11 cellular contexts compared by ENCODE assay signal in genomic region chr7:116443101-116443523, GRCh38. TPM values are rescaled to one million over a fixed set of nuclear protein-coding genes. Genes with fewer than 3 reads are reported as not detected.
DNase-seq lines count a peak whose midpoint lies in the region; ATAC-seq and TF ChIP-seq lines count a peak whose summit lies in the region.
"Had no signal": no experiment of that assay in that cellular context is flagged by ENCODE, and none has a peak within 500 bp of the region (broad histone marks: within the 10 kb centered on the region; RNA-seq: fewer than 3 reads in every experiment).

No MANE protein-coding gene starts in this region.

- H3K4me3 ChIP-seq in upper lobe of right lung = no peak overlapping the region
- no peak overlapping the region for H3K4me3 ChIP-seq in mucosa of descending colon
- H3K4me3 ChIP-seq: HAP-1 had no signal

- no peaks in the 10 kb centered on the region for H3K27me3 ChIP-seq in upper lobe of right lung

- no peak overlapping the region for H3K27ac ChIP-seq in upper lobe of right lung
- H3K27ac ChIP-seq: VCaP had no signal

- no peak for TF ChIP-seq CTCF in upper lobe of right lung (IDR thresholded peaks at IDR 0.05)
- no peak for TF ChIP-seq CTCF in mucosa of descending colon (IDR thresholded peaks at IDR 0.05)

- DNase-seq in HPDE6-E6E7 (ENCODE audit: extremely low spot score) (peak; percentile 50), astrocyte of the hippocampus (ENCODE audit: low read depth, low spot score) (peak; percentile 90), iris pigment epithelial cell (ENCODE audit: low read depth) (peak; percentile 92), upper lobe of right lung (no peak), mucosa of descending colon (no peak)
- DNase-seq: activated naive CD4-positive, alpha-beta T cell; erythroblast had no signal

- H3K4me1 ChIP-seq in upper lobe of right lung = peaks cover 14% of the 10 kb centered on the region
- peaks cover 3% of the 10 kb centered on the region for H3K4me1 ChIP-seq in mucosa of descending colon (ENCODE audit: low read depth)

- intact Hi-C loops in upper lobe of right lung (cut with DNase I) (no loop called here), mucosa of descending colon (cut with DNase I, micrococcal nuclease) (no loop called here)

- H3K9me3 ChIP-seq in upper lobe of right lung = no peaks in the 10 kb centered on the region
- H3K9me3 ChIP-seq in mucosa of descending colon = no peaks in the 10 kb centered on the region
- H3K9me3 ChIP-seq: HAP-1 had no signal

- peak; percentile 70 for ATAC-seq in upper lobe of right lung
- ATAC-seq in mucosa of descending colon = no peak
- no peak for ATAC-seq in HG02759 (IDR thresholded peaks at IDR 0.05; ENCODE audit: unreplicated experiment)
- no peak for ATAC-seq in GM18517 (IDR thresholded peaks at IDR 0.05; ENCODE audit: unreplicated experiment)

- H3K36me3 ChIP-seq in upper lobe of right lung = no peaks in the 10 kb centered on the region
- H3K36me3 ChIP-seq in mucosa of descending colon (ENCODE audit: low read depth) = no peaks in the 10 kb centered on the region
- H3K36me3 ChIP-seq: HAP-1 had no signal

RNA-seq across cellular contexts. Expression of gene CAV2, which starts 56.4 kb away (rescaled TPM):
- 192 TPM for total RNA-seq in upper lobe of right lung
- 10 to 100 TPM in 2 of 3 donors, 1 to 10 TPM in 1; 6.3 to 42.4 (median 10.2) TPM for total RNA-seq in mucosa of descending colon

Comparison
In these comparisons a context has a peak if more than half of its experiments do, and no peak if none do; other contexts are left out.
1. DNase-seq: peak in HPDE6-E6E7 (single experiment), astrocyte of the hippocampus (single experiment) and iris pigment epithelial cell (single experiment); none in upper lobe of right lung (single experiment) and mucosa of descending colon (0 of 3).